In the genomic region with DNA sequence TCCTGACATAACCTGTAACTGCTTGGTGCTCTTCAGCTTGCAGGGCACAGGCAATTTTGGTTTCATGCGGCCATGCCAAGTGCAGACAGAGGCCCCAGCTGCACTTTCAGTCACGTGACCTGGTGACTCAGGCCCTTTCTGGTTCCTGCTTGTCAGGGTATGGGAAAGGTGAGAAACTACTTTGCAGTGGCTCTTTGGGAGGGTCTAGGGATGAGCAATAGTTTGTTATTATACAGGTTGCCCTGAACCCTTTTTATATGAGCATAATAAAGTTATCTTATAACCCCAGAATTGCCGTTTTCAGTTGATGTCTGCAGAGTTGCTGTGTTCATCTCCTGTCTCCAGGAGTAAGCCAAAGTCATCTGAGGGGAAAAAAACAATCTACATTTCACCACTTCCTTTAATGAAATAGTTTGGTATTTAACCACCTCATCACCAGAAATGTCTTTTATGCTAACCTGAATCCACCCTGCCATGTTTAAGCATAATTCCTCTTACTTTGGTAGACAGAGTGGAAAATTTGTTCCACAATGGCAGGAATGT, we compare ENCODE assay signal across 8 cellular contexts. TPM values are rescaled to one million over a fixed set of nuclear protein-coding genes. Genes with fewer than 3 reads are reported as not detected.
DNase-seq lines count a peak whose midpoint lies in the region; ATAC-seq lines count a peak whose summit lies in the region.

No MANE protein-coding gene starts in this region.

- ATAC-seq in GM21825 (IDR thresholded peaks at IDR 0.05; ENCODE audit: unreplicated experiment): peak; percentile 64
- no peak for ATAC-seq in HG02870 (IDR thresholded peaks at IDR 0.05; ENCODE audit: unreplicated experiment)

- DNase-seq in AG08396 (ENCODE audit: low spot score) (peak; percentile 62), NCI-H226 (peak; percentile 79), fibroblast of gingiva (ENCODE audit: low read depth) (peak; percentile 78), pulmonary artery endothelial cell (ENCODE audit: low read depth, low spot score) (peak; percentile 51)
- DNase-seq in activated CD8-positive, alpha-beta memory T cell treated with anti-CD3 and anti-CD28 coated beads, Interleukin-2, amount 50 U/mL, for 1 hour (ENCODE audit: extremely low read depth): peak; percentile 50
- DNase-seq in effector CD8-positive, alpha-beta T cell (lab: John Stamatoyannopoulos, UW): no peak

RNA-seq across cellular contexts. Expression of a gene that starts 30.9 kb away (rescaled TPM):
- total RNA-seq in pulmonary artery endothelial cell: 144 and 167 TPM in 2 replicates
